In the genomic region with DNA sequence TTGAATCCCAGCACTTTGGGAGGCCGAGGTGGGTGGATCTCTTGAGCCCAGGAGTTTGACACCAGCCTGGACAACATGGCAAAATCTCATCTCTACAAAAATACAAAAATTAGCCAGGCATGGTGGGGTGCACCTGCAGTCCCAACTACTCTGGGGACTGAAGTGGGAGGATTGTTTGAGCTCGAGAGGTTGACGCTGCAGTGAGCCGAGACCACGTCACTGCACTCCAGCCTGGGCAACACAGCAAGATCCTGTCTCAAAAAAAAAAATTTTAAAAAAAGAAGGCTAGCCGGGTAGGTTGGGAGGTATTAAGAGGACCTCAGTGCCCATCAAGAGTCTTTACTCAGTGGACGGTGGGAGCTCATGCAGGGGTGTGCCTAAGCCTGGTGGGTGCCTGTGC, we compare ENCODE assay signal across 30 cellular contexts. TPM values are rescaled to one million over a fixed set of nuclear protein-coding genes. Genes with fewer than 3 reads are reported as not detected.
"Had no signal": no experiment of that assay in that cellular context is flagged by ENCODE, and none has a peak within 500 bp of the region (broad histone marks: within the 10 kb centered on the region; RNA-seq: fewer than 3 reads in every experiment).

No MANE protein-coding gene starts in this region.

- H3K27ac Mint-ChIP-seq: dendritic cell treated with granulocyte-macrophage colony-stimulating factor and Interleukin-4, amounts not matched to agents 40 ng/mL and 50 ng/mL, for 4 days; effector memory CD8-positive, alpha-beta T cell; endodermal cell had no signal

- H3K4me1 ChIP-seq: foreskin keratinocyte had no signal

- DNase-seq: colonic mucosa; cortex of kidney; dermis blood vessel endothelial cell; dorsolateral prefrontal cortex; effector CD4-positive, alpha-beta T cell; effector CD8-positive, alpha-beta T cell; effector memory CD4-positive, alpha-beta T cell; effector memory CD8-positive, alpha-beta T cell; endodermal cell; erythroblast; esophagus squamous epithelium; foreskin fibroblast; foreskin keratinocyte; foreskin melanocyte; gastrocnemius medialis; glutamatergic neuron; head of caudate nucleus; heart left ventricle; heart right ventricle had no signal

- H3K9me3 ChIP-seq: colonic mucosa, esophagus muscularis mucosa, esophagus squamous epithelium, gastrocnemius medialis, gastroesophageal sphincter, heart left ventricle, heart right ventricle had no signal

- H2AFZ ChIP-seq: hepatocyte had no signal

- H3K4me3 ChIP-seq: colonic mucosa, coronary artery, dorsolateral prefrontal cortex, esophagus muscularis mucosa, esophagus squamous epithelium, gastrocnemius medialis, gastroesophageal sphincter, heart right ventricle, hepatocyte had no signal

- H3K27ac ChIP-seq: colonic mucosa, coronary artery, dorsolateral prefrontal cortex, epithelial cell of prostate, esophagus muscularis mucosa, esophagus squamous epithelium, foreskin keratinocyte, gastrocnemius medialis, gastroesophageal sphincter, heart left ventricle, heart right ventricle had no signal

- ATAC-seq: effector memory CD8-positive, alpha-beta T cell; esophagus mucosa; foreskin keratinocyte; gastrocnemius medialis; gastroesophageal sphincter; heart left ventricle; heart right ventricle had no signal

- H3K4me3 Mint-ChIP-seq: dendritic cell treated with granulocyte-macrophage colony-stimulating factor and Interleukin-4, amounts not matched to agents 40 ng/mL and 50 ng/mL, for 4 days; effector memory CD8-positive, alpha-beta T cell; endodermal cell had no signal

- H3K36me3 ChIP-seq: colonic mucosa, esophagus muscularis mucosa, esophagus squamous epithelium, gastrocnemius medialis, gastroesophageal sphincter, heart left ventricle, heart right ventricle had no signal

- FAIRE-seq: endometrium, endothelial cell of umbilical vein, frontal cortex had no signal

- H3K79me2 ChIP-seq: hepatocyte had no signal

- H3K9me3 Mint-ChIP-seq: dendritic cell treated with granulocyte-macrophage colony-stimulating factor and Interleukin-4, amounts not matched to agents 40 ng/mL and 50 ng/mL, for 4 days; effector memory CD8-positive, alpha-beta T cell; endodermal cell had no signal

- H3K4me2 ChIP-seq: hepatocyte had no signal

RNA-seq across cellular contexts. Expression of a gene that starts 3.8 kb away (rescaled TPM):
- total RNA-seq: endothelial cell of umbilical vein, epithelial cell of proximal tubule, esophagus mucosa, heart right ventricle had no signal
- polyA plus RNA-seq: foreskin keratinocyte had no signal
